In genomic region chr17:83200231-83200699, GRCh38 we compare ENCODE assay signal across 9 cellular contexts.
DNase-seq lines count a peak whose midpoint lies in the region; ATAC-seq and TF ChIP-seq lines count a peak whose summit lies in the region.
"Had no signal": no experiment of that assay in that cellular context is flagged by ENCODE, and none has a peak within 500 bp of the region (broad histone marks: within the 10 kb centered on the region; RNA-seq: fewer than 3 reads in every experiment).

No MANE protein-coding gene starts in this region.

- H3K27me3 ChIP-seq in heart left ventricle (no peaks in the 10 kb centered on the region), endodermal cell (ENCODE audit: control insufficient read depth, insufficient read depth, low read length, poor library complexity, severe bottlenecking) (no peaks in the 10 kb centered on the region)

- DNase-seq in activated T-cell treated with anti-CD3 and anti-CD28 coated beads for 24 hours (ENCODE audit: low read depth) (peak; percentile 53), activated T-cell treated with anti-CD3 and anti-CD28 coated beads for 4 hours (no peak), heart left ventricle (peak; percentile 62 to 89 (median 85)), HuH-7 (ENCODE audit: low spot score) (no peak), endodermal cell (no peak)
- peak; percentile 33 to 48 for DNase-seq in activated CD8-positive, alpha-beta memory T cell treated with anti-CD3 and anti-CD28 coated beads for 4 hours (ENCODE audit: low read depth in 2 of 2)
- DNase-seq in stimulated activated CD8-positive, alpha-beta memory T cell treated with anti-CD3 and anti-CD28 coated beads, Interleukin-12 subunit alpha, Interleukin-12 subunit beta, amount 100 ng/mL, for 1 hour (ENCODE audit: low read depth): peak; percentile 21

- H3K27ac Mint-ChIP-seq in endodermal cell: no peak overlapping the region

- H3K27me3 Mint-ChIP-seq in endodermal cell (ENCODE audit: insufficient read depth): no peaks in the 10 kb centered on the region

- H3K36me3 ChIP-seq in heart left ventricle (no peaks in the 10 kb centered on the region), endodermal cell (ENCODE audit: control insufficient read depth, insufficient read depth, low read length) (no peaks in the 10 kb centered on the region)

- no peak overlapping the region for H3K4me3 Mint-ChIP-seq in endodermal cell

- no peaks in the 10 kb centered on the region for H3K36me3 Mint-ChIP-seq in endodermal cell (ENCODE audit: low read depth)

- TF ChIP-seq CTCF in heart left ventricle (IDR thresholded peaks at IDR 0.05): no peak
- TF ChIP-seq CTCF in endodermal cell (conservative IDR thresholded peaks at IDR 0.05): no peak

- H3K9me3 Mint-ChIP-seq in endodermal cell: peaks cover 48% of the 10 kb centered on the region

- 52 to 69% (median 61%) methylated on average over 17 to 21 of the region's 21 CpGs for WGBS in heart left ventricle, 4 donors
- 88 to 91% methylated on average over 20 to 21 of the region's 21 CpGs for WGBS in endodermal cell (ENCODE audit: insufficient coverage in 1 of 2, insufficient read length in 1 of 2), 2 experiments

- H3K9me3 ChIP-seq in heart left ventricle (no peaks in the 10 kb centered on the region), endodermal cell (ENCODE audit: control insufficient read depth, low read length) (peaks cover 9% of the 10 kb centered on the region)

- no peaks in the 10 kb centered on the region for H3K4me1 Mint-ChIP-seq in endodermal cell

- TF ChIP-seq POLR2A in heart left ventricle (IDR thresholded peaks at IDR 0.05): no peak

- ATAC-seq in heart left ventricle: peak; percentile 21 to 54 (median 35)
- ATAC-seq in HG03457 (IDR thresholded peaks at IDR 0.05; ENCODE audit: unreplicated experiment): no peak

- H3K4me1 ChIP-seq in heart left ventricle (peaks cover 0 to 87% (median 50%) of the 10 kb centered on the region in 12 donors), endodermal cell (ENCODE audit: control insufficient read depth, insufficient read depth, low read length) (no peaks in the 10 kb centered on the region)

- H3K4me3 ChIP-seq in heart left ventricle (peak overlapping the region in 1 of 12 donors; percentile 48), endodermal cell (ENCODE audit: low read length) (no peak overlapping the region)
- H3K4me3 ChIP-seq: SK-N-MC had no signal

- H3K9ac ChIP-seq in endodermal cell (ENCODE audit: extremely low read depth, low read length, poor library complexity, severe bottlenecking): no peak overlapping the region

- H3K27ac ChIP-seq in heart left ventricle: peak overlapping the region in 11 of 12 donors; percentile 3 to 98 (median 63)
- H3K27ac ChIP-seq in endodermal cell (ENCODE audit: low read depth, low read length): no peak overlapping the region

- intact Hi-C loops in heart left ventricle (cut with DNase I): no loop called here

Comparison
In these comparisons a context has a peak if more than half of its experiments do, and no peak if none do; other contexts are left out.
1. DNase-seq: peak in activated T-cell treated with anti-CD3 and anti-CD28 coated beads for 24 hours (single experiment), activated CD8-positive, alpha-beta memory T cell treated with anti-CD3 and anti-CD28 coated beads for 4 hours (2 of 2), heart left ventricle (5 of 5) and stimulated activated CD8-positive, alpha-beta memory T cell treated with anti-CD3 and anti-CD28 coated beads, Interleukin-12 subunit alpha, Interleukin-12 subunit beta, amount 100 ng/mL, for 1 hour (single experiment); none in activated T-cell treated with anti-CD3 and anti-CD28 coated beads for 4 hours (single experiment), HuH-7 (single experiment) and endodermal cell (single experiment).